ENCODE assay signal across 8 cellular contexts in the genomic region with DNA sequence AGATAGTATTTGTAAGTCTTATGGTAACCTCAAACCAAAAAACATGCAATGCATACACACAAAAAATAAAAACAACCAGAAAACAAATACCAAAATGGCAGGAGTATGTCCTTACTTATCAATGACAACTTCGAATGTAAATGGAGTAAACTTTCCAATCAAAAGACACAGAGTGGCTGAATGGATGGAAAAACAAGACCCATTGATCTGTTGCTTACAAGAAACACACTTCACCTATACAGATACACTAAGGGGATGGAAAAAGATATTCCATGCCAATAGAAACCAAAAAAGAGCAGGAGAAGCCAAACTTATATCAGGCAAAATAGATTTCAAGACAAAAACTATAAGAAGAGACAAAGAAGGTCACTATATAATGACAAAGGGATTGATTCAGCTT.
"Had no signal": no experiment of that assay in that cellular context is flagged by ENCODE, and none has a peak within 500 bp of the region (broad histone marks: within the 10 kb centered on the region; RNA-seq: fewer than 3 reads in every experiment).

No MANE protein-coding gene starts in this region.

- H3K9me3 ChIP-seq: HAP-1 had no signal

- DNase-seq: GM23248, GOT3, H7, KBM-7 had no signal

- H3K9ac ChIP-seq: GM23248, KMS-11 had no signal

- H3K4me1 ChIP-seq: HAP-1 had no signal

- FAIRE-seq: HepG2 had no signal

- H3K4me3 ChIP-seq: GM23248, HAP-1 had no signal

- H3K27ac ChIP-seq: GM23248, KMS-11 had no signal

- ATAC-seq: HCT116, HepG2 had no signal

- H3K36me3 ChIP-seq: HAP-1 had no signal
